In genomic region chr2:104638795-104639194, GRCh38 we compare ENCODE assay signal across 1 cellular context.
TF ChIP-seq lines count a peak whose summit lies in the region.

No MANE protein-coding gene starts in this region.

TF ChIP-seq in GM23338, 12 proteins besides CTCF, POLR2A, EP300 and RAD21 (continued from another document):
- no peak for TF ChIP-seq EZH2phosphoT487 (IDR thresholded peaks at IDR 0.05; ENCODE audit: unreplicated experiment)
- no peak for TF ChIP-seq ZNF462 (CRISPR knock-in tag; IDR thresholded peaks at IDR 0.05)
- no peak for TF ChIP-seq CREB1 (CRISPR knock-in tag; IDR thresholded peaks at IDR 0.05; ENCODE audit: low read depth)
